Comparison of ENCODE assay signal across 8 cellular contexts in genomic region chrX:65035451-65035779, GRCh38. TPM values are rescaled to one million over a fixed set of nuclear protein-coding genes. Genes with fewer than 3 reads are reported as not detected.
DNase-seq lines count a peak whose midpoint lies in the region; ATAC-seq, FAIRE-seq and TF ChIP-seq lines count a peak whose summit lies in the region.

No MANE protein-coding gene starts in this region.

- no peak overlapping the region for H2BK12ac ChIP-seq in neuronal stem cell (ENCODE audit: low read length)

- no CpG with 5 or more reads among the region's 15 CpGs for WGBS in neuronal stem cell (ENCODE audit: extremely low coverage in 2 of 2, insufficient read length in 2 of 2, insufficient replicate concordance in 1 of 2), 2 donors

- no peaks in the 10 kb centered on the region for H3K27me3 Mint-ChIP-seq in T-cell

- no peak overlapping the region for H4K91ac ChIP-seq in neuronal stem cell (ENCODE audit: low read depth, low read length, poor library complexity)

- no peak overlapping the region for H3K14ac ChIP-seq in neuronal stem cell (ENCODE audit: low read length)

- H3K4me1 ChIP-seq in neuronal stem cell (ENCODE audit: control insufficient read depth in 2 of 2, insufficient read depth in 1 of 2, low read depth in 1 of 2, low read length in 2 of 2) = no peaks in the 10 kb centered on the region

- H3K9ac ChIP-seq in neuronal stem cell (ENCODE audit: low read depth, low read length, poor library complexity) = peak overlapping the region; percentile 86

- H3K27me3 ChIP-seq in AG04450 (ENCODE audit: control insufficient read depth, insufficient read depth, low read length) (no peaks in the 10 kb centered on the region), neuronal stem cell (ENCODE audit: control insufficient read depth in 3 of 3, insufficient read depth in 3 of 3, low read depth in 1 of 3, low read length in 3 of 3) (no peaks in the 10 kb centered on the region)

- peaks cover 11 to 33% (median 32%) of the 10 kb centered on the region in 3 donors for H3K4me1 Mint-ChIP-seq in T-cell

- H3K27ac ChIP-seq in AG04450 (ENCODE audit: low read depth, low read length) (peak overlapping the region; percentile 57), neuronal stem cell (replicated peaks; ENCODE audit: low read length) (peak overlapping the region; percentile 84)

- peak; percentile 65 for FAIRE-seq in GM18507 (lab: Jason Lieb, UNC)

- H3K36me3 ChIP-seq in neuronal stem cell (replicated peaks in 1 of 2; ENCODE audit: control insufficient read depth in 2 of 2, insufficient read depth in 2 of 2, low read length in 2 of 2) = no peaks in the 10 kb centered on the region

- no peak overlapping the region for H2BK5ac ChIP-seq in neuronal stem cell (ENCODE audit: low read length)

- peak overlapping the region; percentile 92 to 94 for H3K27ac Mint-ChIP-seq in T-cell

- POLR2A ChIA-PET in AG04450 (lab: Yijun Ruan, JAX) (no interaction called here), T-cell (lab: Charles Lee) (no interaction called here)

- peak overlapping the region; percentile 85 to 93 (median 88) for H3K4me3 Mint-ChIP-seq in T-cell

- CTCF ChIA-PET in AG04450 (lab: Charles Lee) (no interaction called here), T-cell (lab: Charles Lee) (interaction anchor here in 1 of 2 donors (1.2 kb wide), 1 partner anchor 60 kb away, joined by 3 read pairs; no protein-coding TSS in a partner anchor)

- no peak overlapping the region for H2AK5ac ChIP-seq in neuronal stem cell (ENCODE audit: low read depth, low read length)

- peak overlapping the region; percentile 62 for H3K4me2 ChIP-seq in neuronal stem cell (ENCODE audit: insufficient read depth, low read length, poor library complexity, severe bottlenecking)

- H2AFZ ChIP-seq in neuronal stem cell (ENCODE audit: low read length) = peak overlapping the region; percentile 93

- ATAC-seq in HG03039 (IDR thresholded peaks at IDR 0.05; ENCODE audit: unreplicated experiment) = peak; percentile 28
- peak; percentile 16 to 31 (median 24) for ATAC-seq in T-cell (replicated peaks in 1 of 4)

- H3K4me3 ChIP-seq in AG04450 (ENCODE audit: low read depth, low read length) (peak overlapping the region; percentile 63), neuronal stem cell (ENCODE audit: low read length in 2 of 2) (peak overlapping the region; percentile 64 to 89)

- H3K36me3 Mint-ChIP-seq in T-cell = no peaks in the 10 kb centered on the region

- no peak overlapping the region for H2BK120ac ChIP-seq in neuronal stem cell (ENCODE audit: low read depth, low read length)

- no peaks in the 10 kb centered on the region for H3K79me1 ChIP-seq in neuronal stem cell (ENCODE audit: low read depth, low read length)

- H4K8ac ChIP-seq in neuronal stem cell (ENCODE audit: low read depth, low read length) = no peak overlapping the region

- no peak overlapping the region for H3K4ac ChIP-seq in neuronal stem cell (ENCODE audit: low read length)

- peak overlapping the region; percentile 71 for H3K18ac ChIP-seq in neuronal stem cell (ENCODE audit: low read length)

- H2BK15ac ChIP-seq in neuronal stem cell (ENCODE audit: low read length) = no peak overlapping the region

- H3K23ac ChIP-seq in neuronal stem cell (ENCODE audit: low read depth, low read length, poor library complexity) = no peak overlapping the region

- H3K9me3 Mint-ChIP-seq in T-cell = no peaks in the 10 kb centered on the region

- H3K9me3 ChIP-seq in AG04450 (ENCODE audit: control insufficient read depth, insufficient read depth, low read length) (no peaks in the 10 kb centered on the region), neuronal stem cell (replicated peaks in 1 of 2; ENCODE audit: control insufficient read depth in 2 of 2, insufficient read depth in 1 of 2, low read depth in 1 of 2, low read length in 2 of 2) (no peaks in the 10 kb centered on the region)

- no peak for TF ChIP-seq CTCF in AG04450 (IDR thresholded peaks at IDR 0.05; ENCODE audit: low read depth, low read length)

- DNase-seq in AG04450 (ENCODE audit: low read depth, low spot score) (no peak), GM18507 (ENCODE audit: extremely low spot score, insufficient read length, low read depth) (no peak), T-cell (peak in 2 of 34 experiments; percentile 0), fibroblast of peridontal ligament (ENCODE audit: extremely low read depth) (peak; percentile 27), neuronal stem cell (ENCODE audit: low spot score) (no peak), DMS53 (lab: John Stamatoyannopoulos, UW) (no peak), GF-D8 (lab: John Stamatoyannopoulos, UW) (no peak)

RNA-seq across cellular contexts. Expression of gene ZC3H12B, which starts 0.8 kb away (rescaled TPM):
- 0.65 and 0.79 TPM in 2 replicates for polyA plus RNA-seq in AG04450 (2011; rRNA removed)
- polyA minus RNA-seq in AG04450 (2011; rRNA and poly(A)+ RNA removed) = 0.60 and 1.2 TPM in 2 replicates
- total RNA-seq in T-cell = 1 to 10 TPM; 1.7 to 3.7 (median 3.5) TPM
- polyA plus RNA-seq in neuronal stem cell (2013, experiment 1 of 2) = 5.2 TPM
- 5.2 TPM for polyA plus RNA-seq in neuronal stem cell (2013, experiment 2 of 2)

RNA-seq across cellular contexts. Expression of gene ZC4H2, which starts 59.2 kb away (rescaled TPM):
- 25.0 and 27.5 TPM in 2 replicates for polyA plus RNA-seq in AG04450 (2011; rRNA removed)
- polyA minus RNA-seq in AG04450 (2011; rRNA and poly(A)+ RNA removed) = 8.6 and 11.3 TPM in 2 replicates
- 10 to 100 TPM in 4 of 5 donors, 1 to 10 TPM in 1; 10.0 to 15.8 (median 11.5) TPM for total RNA-seq in T-cell
- polyA plus RNA-seq in neuronal stem cell (2013, experiment 1 of 2) = 33.8 TPM
- polyA plus RNA-seq in neuronal stem cell (2013, experiment 2 of 2) = 33.5 TPM
